ENCODE assay signal across 7 cellular contexts in genomic region chr14:77026930-77027537, GRCh38. TPM values are rescaled to one million over a fixed set of nuclear protein-coding genes. Genes with fewer than 3 reads are reported as not detected.
DNase-seq lines count a peak whose midpoint lies in the region; ATAC-seq, FAIRE-seq and TF ChIP-seq lines count a peak whose summit lies in the region.

No MANE protein-coding gene starts in this region.

- intact Hi-C loops in ascending aorta (cut with DNase I), result loop anchor here (1.0 to 2.0 kb wide), 4 partner anchors 18 to 108 kb away; no protein-coding TSS in a partner anchor

- no peak for TF ChIP-seq POLR2A in GM12892 (IDR thresholded peaks at IDR 0.05; ENCODE audit: low read depth, low read length)

- TF ChIP-seq CTCF in ascending aorta (IDR thresholded peaks at IDR 0.05) (peak in 2 of 3 experiments; percentile 7 to 18), hepatocyte (IDR thresholded peaks at IDR 0.05; ENCODE audit: poor library complexity) (no peak)

- no peaks in the 10 kb centered on the region for H3K9me2 ChIP-seq in hepatocyte (replicated peaks; ENCODE audit: insufficient read depth)

- peaks cover 0 to 11% of the 10 kb centered on the region in 2 donors for H3K36me3 ChIP-seq in ascending aorta
- no peaks in the 10 kb centered on the region for H3K36me3 ChIP-seq in hepatocyte (replicated peaks; ENCODE audit: insufficient read depth, low read depth)

- DNase-seq in GM12892 (ENCODE audit: insufficient read length) (peak; percentile 67), SK-N-DZ (ENCODE audit: low spot score) (peak; percentile 38), ascending aorta (ENCODE audit: low spot score in 2 of 2) (no peak), hepatocyte (ENCODE audit: low spot score) (peak; percentile 74), inferior parietal cortex (ENCODE audit: extremely low spot score) (no peak)

- peak overlapping the region; percentile 93 for H3K4me2 ChIP-seq in hepatocyte

- no peak for FAIRE-seq in GM12892 (lab: Jason Lieb, UNC)

- H3K27me3 ChIP-seq in ascending aorta, result no peaks in the 10 kb centered on the region
- no peaks in the 10 kb centered on the region for H3K27me3 ChIP-seq in hepatocyte

- peaks cover 52% of the 10 kb centered on the region for H3K79me2 ChIP-seq in hepatocyte

- H2AFZ ChIP-seq in hepatocyte, result no peak overlapping the region

- H3K9me3 ChIP-seq in ascending aorta, result no peaks in the 10 kb centered on the region
- no peaks in the 10 kb centered on the region for H3K9me3 ChIP-seq in hepatocyte (ENCODE audit: low read depth)

- H4K20me1 ChIP-seq in hepatocyte (ENCODE audit: insufficient read depth, poor library complexity, severe bottlenecking), result peaks cover 25% of the 10 kb centered on the region

- 2% methylated on average over 31 of the region's 65 CpGs for WGBS in hepatocyte (ENCODE audit: low lambda C conversion rate, missing lambda C conversion rate)

- H3K4me1 ChIP-seq in ascending aorta (peaks cover 21 to 58% of the 10 kb centered on the region in 2 donors), hepatocyte (ENCODE audit: insufficient read depth) (peaks cover 54% of the 10 kb centered on the region)

- peak; percentile 23 for ATAC-seq in HG02885 (IDR thresholded peaks at IDR 0.05; ENCODE audit: poor library complexity, unreplicated experiment)

- H3K27ac ChIP-seq in ascending aorta (peak overlapping the region; percentile 99 to 100), hepatocyte (peak overlapping the region; percentile 100), skin epidermis (peak overlapping the region; percentile 94 to 100 (median 99))

- H3K4me3 ChIP-seq in ascending aorta, result peak overlapping the region; percentile 91 to 92
- H3K4me3 ChIP-seq in hepatocyte, result peak overlapping the region; percentile 86
- peak overlapping the region; percentile 53 to 93 (median 79) for H3K4me3 ChIP-seq in skin epidermis

RNA-seq across cellular contexts. Expression of gene IRF2BPL, which starts 1.5 kb away (rescaled TPM):
- polyA plus RNA-seq in GM12892 (2012; ENCODE audit: missing spikeins), result 3.9 TPM
- 18.1 and 20.5 TPM in 2 replicates for polyA plus RNA-seq in SK-N-DZ (2014; cell fraction: cytosol; rRNA removed)
- 10.6 and 12.5 TPM in 2 replicates for polyA plus RNA-seq in SK-N-DZ (2014; cell fraction: nucleus; rRNA removed)
- total RNA-seq in ascending aorta (68.1 TPM), hepatocyte (26.8 and 34.5 TPM in 2 replicates)
- 38.9 and 52.1 TPM in 2 replicates for polyA plus RNA-seq in hepatocyte

Comparison
In these comparisons a context has a peak if more than half of its experiments do, and no peak if none do; other contexts are left out.
1. DNase-seq: peak in GM12892 (single experiment), SK-N-DZ (single experiment) and hepatocyte (single experiment); none in ascending aorta (0 of 2) and inferior parietal cortex (single experiment).
2. Peak in every context shown above with its lines, with median percentiles within 50 percentile points of each other: H3K27ac ChIP-seq and H3K4me3 ChIP-seq.